ENCODE assay signal across 20 cellular contexts in the genomic region with DNA sequence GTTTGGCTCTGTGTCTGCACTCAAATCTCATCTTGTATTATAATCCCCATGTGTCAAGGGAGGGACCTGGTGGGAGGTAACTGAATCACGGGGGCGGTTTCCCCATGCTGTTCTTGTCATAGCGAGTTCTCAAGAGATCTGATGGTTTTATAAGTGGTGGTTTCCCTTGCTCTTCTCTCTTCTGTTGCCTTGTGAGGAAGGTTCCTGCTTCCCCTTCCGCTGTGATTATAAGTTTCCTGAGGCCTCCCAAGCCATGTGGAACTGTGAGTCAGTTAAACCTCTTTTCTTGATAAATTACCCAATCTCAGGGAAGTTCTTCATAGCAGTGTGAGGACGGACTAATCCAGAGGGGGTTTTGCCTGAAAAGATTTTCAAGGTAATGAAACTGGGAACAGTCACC.
DNase-seq lines count a peak whose midpoint lies in the region; ATAC-seq lines count a peak whose summit lies in the region.
"Had no signal": no experiment of that assay in that cellular context is flagged by ENCODE, and none has a peak within 500 bp of the region (broad histone marks: within the 10 kb centered on the region; RNA-seq: fewer than 3 reads in every experiment).

No MANE protein-coding gene starts in this region.

- intact Hi-C loops in activated CD4-positive, alpha-beta T cell treated with anti-CD3 and anti-CD28 coated beads for 36 hours (cut with DNase I, micrococcal nuclease), result no loop called here
- intact Hi-C loops in left cardiac atrium (cut with DNase I), result no loop called here

- POLR2A ChIA-PET in activated CD4-positive, alpha-beta T cell treated with anti-CD3 and anti-CD28 coated beads for 36 hours (lab: Charles Lee), result no interaction called here

- H3K27me3 Mint-ChIP-seq in activated CD4-positive, alpha-beta T cell treated with anti-CD3 and anti-CD28 coated beads for 36 hours, result peaks cover 13% of the 10 kb centered on the region
- peaks cover 3% of the 10 kb centered on the region for H3K27me3 Mint-ChIP-seq in activated naive CD8-positive, alpha-beta T cell treated with anti-CD3 and anti-CD28 coated beads, Interleukin-2, amount 50 U/mL, for 24 hours

- peaks cover 2% of the 10 kb centered on the region for H3K4me1 Mint-ChIP-seq in activated CD4-positive, alpha-beta T cell treated with anti-CD3 and anti-CD28 coated beads for 36 hours
- peaks cover 4% of the 10 kb centered on the region for H3K4me1 Mint-ChIP-seq in activated naive CD8-positive, alpha-beta T cell treated with anti-CD3 and anti-CD28 coated beads, Interleukin-2, amount 50 U/mL, for 24 hours
- H3K4me1 Mint-ChIP-seq: CD14-positive monocyte, GM23338, IgD-negative memory B cell had no signal

- CTCF ChIA-PET in activated CD4-positive, alpha-beta T cell treated with anti-CD3 and anti-CD28 coated beads for 36 hours (lab: Charles Lee), result no interaction called here

- H3K36me3 Mint-ChIP-seq in activated CD4-positive, alpha-beta T cell treated with anti-CD3 and anti-CD28 coated beads for 36 hours (ENCODE audit: low read depth), result no peaks in the 10 kb centered on the region
- no peaks in the 10 kb centered on the region for H3K36me3 Mint-ChIP-seq in activated naive CD8-positive, alpha-beta T cell treated with anti-CD3 and anti-CD28 coated beads, Interleukin-2, amount 50 U/mL, for 24 hours (ENCODE audit: low read depth)
- H3K36me3 Mint-ChIP-seq: CD14-positive monocyte; CD4-positive, alpha-beta memory T cell; IgD-negative memory B cell had no signal

- H3K4me3 Mint-ChIP-seq in activated CD4-positive, alpha-beta T cell treated with anti-CD3 and anti-CD28 coated beads for 36 hours, result no peak overlapping the region
- H3K4me3 Mint-ChIP-seq in activated naive CD8-positive, alpha-beta T cell treated with anti-CD3 and anti-CD28 coated beads, Interleukin-2, amount 50 U/mL, for 24 hours, result no peak overlapping the region
- H3K4me3 Mint-ChIP-seq: CD14-positive monocyte; CD4-positive, alpha-beta memory T cell; GM23338; HFFc6 had no signal

- no peak overlapping the region for H3K27ac Mint-ChIP-seq in activated CD4-positive, alpha-beta T cell treated with anti-CD3 and anti-CD28 coated beads for 36 hours
- no peak overlapping the region for H3K27ac Mint-ChIP-seq in activated naive CD8-positive, alpha-beta T cell treated with anti-CD3 and anti-CD28 coated beads, Interleukin-2, amount 50 U/mL, for 24 hours
- H3K27ac Mint-ChIP-seq: CD14-positive monocyte; CD4-positive, alpha-beta memory T cell; GM23338; HFFc6; IgD-negative memory B cell had no signal

- peak; percentile 39 for ATAC-seq in activated CD4-positive, alpha-beta T cell treated with anti-CD3 and anti-CD28 coated beads for 36 hours
- peak; percentile 48 for ATAC-seq in HG03280 (IDR thresholded peaks at IDR 0.05; ENCODE audit: unreplicated experiment)
- ATAC-seq in activated naive CD8-positive, alpha-beta T cell treated with anti-CD3 and anti-CD28 coated beads, Interleukin-2, amount 50 U/mL, for 24 hours, result peak; percentile 24
- ATAC-seq in GM18909 (IDR thresholded peaks at IDR 0.05; ENCODE audit: poor library complexity, unreplicated experiment), result no peak
- no peak for ATAC-seq in left cardiac atrium
- ATAC-seq: GM12878, GM23338, HCT116, HepG2 had no signal

- peaks cover 3% of the 10 kb centered on the region for H3K9me3 Mint-ChIP-seq in activated CD4-positive, alpha-beta T cell treated with anti-CD3 and anti-CD28 coated beads for 36 hours (ENCODE audit: low read depth)
- H3K9me3 Mint-ChIP-seq in activated naive CD8-positive, alpha-beta T cell treated with anti-CD3 and anti-CD28 coated beads, Interleukin-2, amount 50 U/mL, for 24 hours, result peaks cover 9% of the 10 kb centered on the region
- H3K9me3 Mint-ChIP-seq: CD4-positive, alpha-beta memory T cell had no signal

- DNase-seq in activated CD4-positive, alpha-beta T cell treated with anti-CD3 and anti-CD28 coated beads for 36 hours, result no peak
- DNase-seq in activated CD4-positive, alpha-beta T cell treated with anti-CD3 and anti-CD28 coated beads for 4 hours, result no peak
- DNase-seq in MV-4-11 (lab: John Stamatoyannopoulos, UW), result peak; percentile 72
- no peak for DNase-seq in activated naive CD8-positive, alpha-beta T cell treated with anti-CD3 and anti-CD28 coated beads, Interleukin-2, amount 50 U/mL, for 24 hours
- no peak for DNase-seq in NCI-H146 treated with DMSO at 0.1 percent for 48 hours (lab: John Stamatoyannopoulos, UW; ENCODE audit: unreplicated experiment)
- DNase-seq in left cardiac atrium, result no peak
- DNase-seq: 8988T; CD4-positive, alpha-beta memory T cell; DMS153; DMS79; GF-D8; HFFc6 had no signal

Comparison
In these comparisons a context has a peak if more than half of its experiments do, and no peak if none do; other contexts are left out.
1. ATAC-seq: peak in activated CD4-positive, alpha-beta T cell treated with anti-CD3 and anti-CD28 coated beads for 36 hours (single experiment), HG03280 (single experiment) and activated naive CD8-positive, alpha-beta T cell treated with anti-CD3 and anti-CD28 coated beads, Interleukin-2, amount 50 U/mL, for 24 hours (single experiment); none in GM18909 (single experiment) and left cardiac atrium (0 of 2).